In genomic region chr3:127008236-127008635, GRCh38 we compare ENCODE assay signal across 15 cellular contexts. TPM values are rescaled to one million over a fixed set of nuclear protein-coding genes. Genes with fewer than 3 reads are reported as not detected.
DNase-seq lines count a peak whose midpoint lies in the region; ATAC-seq, FAIRE-seq and TF ChIP-seq lines count a peak whose summit lies in the region.
"Had no signal": no experiment of that assay in that cellular context is flagged by ENCODE, and none has a peak within 500 bp of the region (broad histone marks: within the 10 kb centered on the region; RNA-seq: fewer than 3 reads in every experiment).

No MANE protein-coding gene starts in this region.

- H3K36me3 ChIP-seq in BLaER1 (no peaks in the 10 kb centered on the region), ascending aorta (peaks cover 2 to 7% of the 10 kb centered on the region in 2 donors), HepG2 (replicated peaks in 1 of 2; ENCODE audit: control insufficient read depth in 1 of 2, insufficient read depth in 2 of 2, low read length in 2 of 2) (peaks cover 15 to 21% of the 10 kb centered on the region in 2 experiments; a peak in 4 of 5 replicates), psoas muscle (ENCODE audit: insufficient read depth in 1 of 2, low read depth in 1 of 2) (peaks cover 2 to 12% of the 10 kb centered on the region in 2 donors)

- no TSS peak for BruUV-seq in HepG2 (replicated peaks; lab: Mats Ljungman, UMichigan)

- POLR2A ChIA-PET in HepG2 (lab: Yijun Ruan, JAX) = interaction anchor here (0.6 kb wide), 1 partner anchor 1098 kb away, joined by 3 read pairs; no protein-coding TSS in a partner anchor

- H3K4me2 ChIP-seq in BLaER1 (peak overlapping the region; percentile 82; the same call in 1 of the 2 replicates), HepG2 (ENCODE audit: low read depth, low read length) (no peak overlapping the region)
- H3K4me2 ChIP-seq: A549, GM23338 had no signal

- H3K9me3 ChIP-seq in BLaER1 (no peaks in the 10 kb centered on the region), ascending aorta (no peaks in the 10 kb centered on the region), HepG2 (ENCODE audit: low read length) (no peaks in the 10 kb centered on the region), psoas muscle (no peaks in the 10 kb centered on the region)
- H3K9me3 ChIP-seq: A549 had no signal

- H3K27ac ChIP-seq in BLaER1 (0 out of 2 replicates have a peak overlapping the region, but pooled peaks have one; percentile 4), ascending aorta (peak overlapping the region; percentile 80 to 87), HepG2 (ENCODE audit: extremely low read length, insufficient read depth, low read length) (no peak overlapping the region), psoas muscle (no peak overlapping the region)
- H3K27ac ChIP-seq: A549, C4-2B had no signal

- CTCF ChIA-PET in HepG2 (lab: Yijun Ruan, JAX; ENCODE audit: low intra/inter-chr PET ratio, low total read pairs) = no interaction called here

- 100% methylated on average over 5 of the region's 10 CpGs for WGBS in HepG2 (ENCODE audit: low lambda C conversion rate)
- 78 to 84% (median 79%) methylated on average over 10 of the region's 10 CpGs for WGBS in psoas muscle, 3 donors

- no peak for TF ChIP-seq RAD21 in HepG2 (CRISPR knock-in tag; IDR thresholded peaks at IDR 0.05)

- no peak overlapping the region for H2AFZ ChIP-seq in HepG2 (ENCODE audit: low read length)
- H2AFZ ChIP-seq: GM23338 had no signal

- H3K4me3 ChIP-seq in BLaER1 = no peak overlapping the region
- no peak overlapping the region for H3K4me3 ChIP-seq in ascending aorta
- H3K4me3 ChIP-seq in HepG2 (replicated peaks in 1 of 3; ENCODE audit: insufficient read depth in 1 of 3, low read depth in 2 of 3, low read length in 3 of 3) = no peak overlapping the region
- no peak overlapping the region for H3K4me3 ChIP-seq in psoas muscle
- H3K4me3 ChIP-seq: A549, GM23338 had no signal

- H4K20me1 ChIP-seq in BLaER1 = peaks cover 89% of the 10 kb centered on the region
- H4K20me1 ChIP-seq in HepG2 (ENCODE audit: insufficient read depth, low read length) = no peaks in the 10 kb centered on the region

- DNase-seq in ELF-1 (ENCODE audit: low read depth, low spot score) = peak; percentile 37
- DNase-seq in NCI-H2081 (lab: John Stamatoyannopoulos, UW) = peak; percentile 74 to 83
- DNase-seq in ascending aorta (ENCODE audit: low spot score in 2 of 2) = no peak
- no peak for DNase-seq in foreskin melanocyte
- DNase-seq in HepG2 (ENCODE audit: low spot score) = no peak
- DNase-seq in psoas muscle = no peak
- DNase-seq: KG1, NCI-H187 treated with DMSO at 0.1 percent for 48 hours, NCI-H524, OCI-M1, SHP77 treated with DMSO at 0.1 percent for 48 hours had no signal

- FAIRE-seq in HepG2 (lab: Jason Lieb, UNC) = no peak
- FAIRE-seq: A549 had no signal

- no peak overlapping the region for H3K9ac ChIP-seq in BLaER1
- H3K9ac ChIP-seq in HepG2 (ENCODE audit: insufficient read depth, low read depth, low read length) = no peak overlapping the region

- H3K4me1 ChIP-seq in BLaER1 = peaks cover 80% of the 10 kb centered on the region
- peaks cover 17 to 62% of the 10 kb centered on the region in 2 donors for H3K4me1 ChIP-seq in ascending aorta
- H3K4me1 ChIP-seq in HepG2 (ENCODE audit: insufficient read depth, low read length) = no peaks in the 10 kb centered on the region
- H3K4me1 ChIP-seq in psoas muscle = no peaks in the 10 kb centered on the region

- no peak for TF ChIP-seq CTCF in ascending aorta (IDR thresholded peaks at IDR 0.05)
- TF ChIP-seq CTCF in HepG2 (CRISPR knock-in tag; IDR thresholded peaks at IDR 0.05) = no peak
- no peak for TF ChIP-seq CTCF in psoas muscle (IDR thresholded peaks at IDR 0.05)

- TF ChIP-seq EP300 in HepG2 (IDR thresholded peaks at IDR 0.05; ENCODE audit: low read depth in 2 of 2, low read length in 2 of 2) (no peak), HepG2 (CRISPR knock-in tag; IDR thresholded peaks at IDR 0.05; ENCODE audit: borderline replicate concordance) (no peak)

- ATAC-seq in HepG2 (no peak), psoas muscle (no peak)
- ATAC-seq: A549, GM23338 had no signal

- no peak for TF ChIP-seq POLR2A in HepG2 (IDR thresholded peaks at IDR 0.05; ENCODE audit: insufficient read depth in 1 of 2, low read depth in 2 of 2, low read length in 2 of 2)

- intact Hi-C loops in ascending aorta (cut with DNase I) (loop anchor here (10.0 kb wide), 1 partner anchor 533 kb away; the partner anchor contains the start of gene ZXDC), HepG2 (cut with micrococcal nuclease; ENCODE audit: unreplicated experiment) (no loop called here), psoas muscle (cut with DNase I) (no loop called here)

- H3K27me3 ChIP-seq in BLaER1 (no peaks in the 10 kb centered on the region), ascending aorta (no peaks in the 10 kb centered on the region), HepG2 (ENCODE audit: control insufficient read depth in 1 of 2, insufficient read depth in 2 of 2, low read length in 2 of 2) (no peaks in the 10 kb centered on the region), psoas muscle (ENCODE audit: insufficient read depth in 3 of 3, low read length in 2 of 3) (no peaks in the 10 kb centered on the region)

- in situ Hi-C loops in HepG2 (cut with HindIII; ENCODE audit: extremely low pct_ligation_motif_present, low pct_unique_long_range_greater_than_20kb) = no loop called here

- H3K79me2 ChIP-seq in HepG2 (ENCODE audit: insufficient read depth, low read length) = no peaks in the 10 kb centered on the region

TF ChIP-seq in HepG2, 621 proteins besides CTCF, POLR2A, EP300 and RAD21:
- no peak for TF ChIP-seq KAT8 (CRISPR knock-in tag; IDR thresholded peaks at IDR 0.05)
- TF ChIP-seq YEATS4 (CRISPR knock-in tag; IDR thresholded peaks at IDR 0.05; ENCODE audit: borderline replicate concordance) = no peak
- no peak for TF ChIP-seq ZNF800 (CRISPR knock-in tag; IDR thresholded peaks at IDR 0.05)
- TF ChIP-seq ZNF619 (CRISPR knock-in tag; IDR thresholded peaks at IDR 0.05) = no peak
- TF ChIP-seq KDM4B (CRISPR knock-in tag; IDR thresholded peaks at IDR 0.05) = no peak
- TF ChIP-seq SMAD3 (CRISPR knock-in tag; IDR thresholded peaks at IDR 0.05) = no peak
- TF ChIP-seq ATF5 (CRISPR knock-in tag; IDR thresholded peaks at IDR 0.05; ENCODE audit: low read depth) = no peak
- TF ChIP-seq PITX1 (CRISPR knock-in tag; IDR thresholded peaks at IDR 0.05) = no peak

RNA-seq across cellular contexts. Expression of gene PLXNA1, which starts 25.3 kb away (rescaled TPM):
- 79.8 TPM for total RNA-seq in ascending aorta
- total RNA-seq in HepG2 (2016; rRNA removed; fragmentation: Illumina TruSeq; extraction: Trizol) = 8.5 and 16.6 TPM in 2 replicates
- 1.1 TPM in 2 replicates for total RNA-seq in HepG2 (2016; cell fraction: cytosol; rRNA removed; fragmentation: Illumina TruSeq; extraction: Trizol; ENCODE audit: low read depth)
- 7.0 and 17.7 TPM in 2 replicates for total RNA-seq in HepG2 (2016; cell fraction: insoluble cytoplasmic fraction; rRNA removed; fragmentation: Illumina TruSeq; extraction: Trizol)
- 4.5 and 5.2 TPM in 2 replicates for total RNA-seq in HepG2 (2016; cell fraction: membrane; rRNA removed; fragmentation: Illumina TruSeq; extraction: Trizol)
- total RNA-seq in HepG2 (2016; cell fraction: nucleus; rRNA removed; fragmentation: Illumina TruSeq; extraction: Trizol) = 21.4 and 25.4 TPM in 2 replicates
- polyA plus RNA-seq in HepG2 (2011; rRNA removed) = 18.2 and 29.9 TPM in 2 replicates
- 11.5 and 17.1 TPM in 2 replicates for polyA plus RNA-seq in HepG2 (2011; cell fraction: cytosol; rRNA removed)
- 87.4 and 104 TPM in 2 replicates for polyA plus RNA-seq in HepG2 (2011; cell fraction: nucleus; rRNA removed)
- polyA plus RNA-seq in HepG2 (2012) = 12.1 and 17.5 TPM in 2 replicates
- polyA plus RNA-seq in HepG2 (2016; cell fraction: cytosol; fragmentation: Illumina TruSeq; extraction: Trizol; ENCODE audit: low read depth) = 0.60 and 0.61 TPM in 2 replicates
- 4.2 and 7.1 TPM in 2 replicates for polyA plus RNA-seq in HepG2 (2016; cell fraction: insoluble cytoplasmic fraction; fragmentation: Illumina TruSeq; extraction: Trizol; ENCODE audit: low read depth)
- 1.3 and 3.0 TPM in 2 replicates for polyA plus RNA-seq in HepG2 (2016; cell fraction: membrane; fragmentation: Illumina TruSeq; extraction: Trizol; ENCODE audit: low read depth)
- 40.0 and 50.7 TPM in 2 replicates for polyA plus RNA-seq in HepG2 (2016; cell fraction: nucleus; fragmentation: Illumina TruSeq; extraction: Trizol; ENCODE audit: insufficient read depth, low read depth)
- polyA minus RNA-seq in HepG2 (2011; rRNA and poly(A)+ RNA removed; ENCODE audit: low replicate concordance) = 45.3 and 67.9 TPM in 2 replicates
- polyA minus RNA-seq in HepG2 (2011; cell fraction: cytosol; rRNA and poly(A)+ RNA removed) = 16.4 and 17.6 TPM in 2 replicates
- 24.8 and 26.2 TPM in 2 replicates for polyA minus RNA-seq in HepG2 (2011; cell fraction: nucleus; rRNA and poly(A)+ RNA removed)
- total RNA-seq in psoas muscle = 10 to 100 TPM; 14.7 to 20.1 (median 15.7) TPM
- 10 to 100 TPM in 2 of 3 donors, 1 to 10 TPM in 1; 7.7 to 18.0 (median 11.4) TPM for polyA plus RNA-seq in psoas muscle

Comparison
In these comparisons a context has a peak if more than half of its experiments do, and no peak if none do; other contexts are left out.
1. H3K27ac ChIP-seq: peak in BLaER1 (single experiment) and ascending aorta (2 of 2); none in HepG2 (single experiment) and psoas muscle (single experiment).
2. DNase-seq: peak in ELF-1 (single experiment) and NCI-H2081 (2 of 2); none in ascending aorta (0 of 2), foreskin melanocyte (single experiment), HepG2 (single experiment) and psoas muscle (0 of 2).